In genomic region chr11:72237112-72237931, GRCh38 we compare ENCODE assay signal across 11 cellular contexts. TPM values are rescaled to one million over a fixed set of nuclear protein-coding genes. Genes with fewer than 3 reads are reported as not detected.
DNase-seq lines count a peak whose midpoint lies in the region; ATAC-seq and TF ChIP-seq lines count a peak whose summit lies in the region.
"Had no signal": no experiment of that assay in that cellular context is flagged by ENCODE, and none has a peak within 500 bp of the region (broad histone marks: within the 10 kb centered on the region; RNA-seq: fewer than 3 reads in every experiment).

No MANE protein-coding gene starts in this region.

- no peak for TF ChIP-seq POLR2A in esophagus muscularis mucosa (IDR thresholded peaks at IDR 0.05; ENCODE audit: low read depth)
- TF ChIP-seq POLR2A in thyroid gland (IDR thresholded peaks at IDR 0.05): no peak

- ATAC-seq in HG02798 (IDR thresholded peaks at IDR 0.05; ENCODE audit: poor library complexity, unreplicated experiment): no peak

- H3K9me3 ChIP-seq in HUES64 (ENCODE audit: insufficient read depth, low read depth, low read length) (no peaks in the 10 kb centered on the region), esophagus muscularis mucosa (no peaks in the 10 kb centered on the region), thyroid gland (no peaks in the 10 kb centered on the region)

- no peak overlapping the region for H3K27ac Mint-ChIP-seq in Calu3 (ENCODE audit: unreplicated experiment)

- H3K27me3 Mint-ChIP-seq in Calu3 (ENCODE audit: unreplicated experiment): peaks cover 27% of the 10 kb centered on the region

- no peak for DNase-seq in Calu3
- no peak for DNase-seq in esophagus muscularis mucosa (ENCODE audit: extremely low spot score)
- DNase-seq in thyroid gland: no peak
- no peak for DNase-seq in germinal center (ENCODE audit: low spot score)
- DNase-seq: activated naive CD4-positive, alpha-beta T cell treated with anti-CD3 and anti-CD28 coated beads, Interleukin-2, amount 50 U/mL, for 16 hours had no signal

- WGBS in HUES64: 85% methylated on average over 20 of the region's 22 CpGs
- 74% methylated on average over 8 of the region's 22 CpGs for WGBS in esophagus muscularis mucosa
- WGBS in thyroid gland, 2 donors: 85 to 96% methylated on average over 7 to 8 of the region's 22 CpGs

- intact Hi-C loops in Calu3 (cut with micrococcal nuclease; ENCODE audit: unreplicated experiment): no loop called here
- intact Hi-C loops in esophagus muscularis mucosa (cut with DNase I): loop anchor here (5.0 kb wide), 1 partner anchor 180 kb away; no protein-coding TSS in a partner anchor
- intact Hi-C loops in thyroid gland (cut with DNase I): loop anchor here (10.0 kb wide), 1 partner anchor 187 kb away; no protein-coding TSS in a partner anchor

- peaks cover 41% of the 10 kb centered on the region for H3K36me3 Mint-ChIP-seq in Calu3 (ENCODE audit: insufficient read depth, unreplicated experiment)

- peaks cover 17% of the 10 kb centered on the region for H3K4me1 ChIP-seq in HUES64 (ENCODE audit: insufficient read depth, low read length)
- H3K4me1 ChIP-seq in esophagus muscularis mucosa: peaks cover 42 to 87% (median 68%) of the 10 kb centered on the region in 4 donors
- H3K4me1 ChIP-seq in rectal smooth muscle tissue (ENCODE audit: control insufficient read depth, insufficient read depth, low read length): peaks cover 20% of the 10 kb centered on the region
- H3K4me1 ChIP-seq in thyroid gland: peaks cover 24 to 30% of the 10 kb centered on the region in 2 donors

- H3K4me3 ChIP-seq in HUES64 (ENCODE audit: low read length) (no peak overlapping the region), esophagus muscularis mucosa (no peak overlapping the region), rectal smooth muscle tissue (ENCODE audit: low read length) (no peak overlapping the region), thyroid gland (replicated peaks in 1 of 3) (no peak overlapping the region)

- H3K27me3 ChIP-seq in HUES64 (ENCODE audit: insufficient read depth, low read length): peaks cover 40% of the 10 kb centered on the region
- peaks cover 0 to 19% (median 5%) of the 10 kb centered on the region in 4 donors for H3K27me3 ChIP-seq in esophagus muscularis mucosa
- H3K27me3 ChIP-seq in rectal smooth muscle tissue (ENCODE audit: control insufficient read depth, insufficient read depth, low read length): peaks cover 17% of the 10 kb centered on the region
- H3K27me3 ChIP-seq in thyroid gland: no peaks in the 10 kb centered on the region

- H3K27ac ChIP-seq in HUES64 (ENCODE audit: low read depth, low read length): peak overlapping the region; percentile 66
- peak overlapping the region; percentile 76 to 86 (median 78) for H3K27ac ChIP-seq in esophagus muscularis mucosa (replicated peaks in 1 of 4)
- H3K27ac ChIP-seq in rectal smooth muscle tissue (ENCODE audit: low read depth, low read length): peak overlapping the region; percentile 32
- no peak overlapping the region for H3K27ac ChIP-seq in thyroid gland
- H3K27ac ChIP-seq: brain microvascular endothelial cell, C4-2B, parathyroid adenoma had no signal

- H3K9ac ChIP-seq in HUES64 (ENCODE audit: low read depth, low read length): no peak overlapping the region
- H3K9ac ChIP-seq in rectal smooth muscle tissue (ENCODE audit: low read length): no peak overlapping the region
- H3K9ac ChIP-seq: parathyroid adenoma had no signal

- H3K4me1 Mint-ChIP-seq in Calu3 (ENCODE audit: low read depth, unreplicated experiment): no peaks in the 10 kb centered on the region

- CTCF ChIA-PET in Calu3 (lab: Charles Lee): interaction anchor here (0.6 to 1.4 kb wide), 3 partner anchors 14 to 177 kb away, joined by 3 to 6 read pairs (median 5); no protein-coding TSS in a partner anchor

- no peak for TF ChIP-seq EP300 in esophagus muscularis mucosa (IDR thresholded peaks at IDR 0.05)

- no peak for TF ChIP-seq CTCF in Calu3 (IDR thresholded peaks at IDR 0.05; ENCODE audit: unreplicated experiment)
- no peak for TF ChIP-seq CTCF in esophagus muscularis mucosa (IDR thresholded peaks at IDR 0.05)
- no peak for TF ChIP-seq CTCF in thyroid gland (IDR thresholded peaks at IDR 0.05)

- no peaks in the 10 kb centered on the region for H3K9me3 Mint-ChIP-seq in Calu3 (ENCODE audit: low read depth, unreplicated experiment)

- H3K4me3 Mint-ChIP-seq in Calu3 (ENCODE audit: low read depth, unreplicated experiment): no peak overlapping the region

- TSS peak; percentile 29 for BruUV-seq in Calu3 (replicated peaks; lab: Mats Ljungman, UMichigan)

- H3K36me3 ChIP-seq in HUES64 (ENCODE audit: insufficient read depth, low read length) (peaks cover 53% of the 10 kb centered on the region), esophagus muscularis mucosa (peaks cover 28 to 61% (median 58%) of the 10 kb centered on the region in 4 donors), rectal smooth muscle tissue (ENCODE audit: control insufficient read depth, insufficient read depth, low read length) (peaks cover 37% of the 10 kb centered on the region), thyroid gland (peaks cover 38 to 47% of the 10 kb centered on the region in 2 donors)

RNA-seq across cellular contexts. Expression of gene PHOX2A, which starts 6.7 kb away (rescaled TPM):
- total RNA-seq in Calu3 (2022) (not detected in 2 replicates), esophagus muscularis mucosa (1 to 10 TPM; 1.2 to 1.3 (median 1.3) TPM), thyroid gland (not detected)
- 1.7 TPM for polyA plus RNA-seq in HUES64 (2013, experiment 1 of 2)
- 4.6 TPM for polyA plus RNA-seq in HUES64 (2013, experiment 2 of 2)

RNA-seq across cellular contexts. Expression of gene INPPL1, which starts 12.8 kb away (rescaled TPM):
- 203 and 221 TPM in 2 replicates for total RNA-seq in Calu3 (2022)
- 90.3 TPM for polyA plus RNA-seq in HUES64 (2013, experiment 1 of 2)
- 86.1 TPM for polyA plus RNA-seq in HUES64 (2013, experiment 2 of 2)
- 100 to 1,000 TPM in 2 of 4 donors, 10 to 100 TPM in 2; 61.6 to 158 (median 100) TPM for total RNA-seq in esophagus muscularis mucosa
- total RNA-seq in thyroid gland: 100 to 1,000 TPM in 2 of 4 donors, 10 to 100 TPM in 2; 85.9 to 114 (median 99.5) TPM

RNA-seq across cellular contexts. Expression of gene FOLR2, which starts 20.7 kb away (rescaled TPM):
- total RNA-seq in Calu3 (2022) (not detected in 2 replicates), esophagus muscularis mucosa (10 to 100 TPM; 26.6 to 78.7 (median 33.1) TPM), thyroid gland (10 to 100 TPM in 2 of 4 donors, 1 to 10 TPM in 2; 5.3 to 28.6 (median 9.7) TPM)
- polyA plus RNA-seq in HUES64 (2013, experiment 1 of 2): not detected
- not detected for polyA plus RNA-seq in HUES64 (2013, experiment 2 of 2)

RNA-seq across cellular contexts. Expression of gene FOLR1, which starts 45.4 kb away (rescaled TPM):
- 2.6 and 2.7 TPM in 2 replicates for total RNA-seq in Calu3 (2022)
- polyA plus RNA-seq in HUES64 (2013, experiment 1 of 2): 1.2 TPM
- 1.8 TPM for polyA plus RNA-seq in HUES64 (2013, experiment 2 of 2)
- 1 to 10 TPM in 1 of 4 donors, under 1 TPM in 1, not detected in 2; 0.40 to 1.0 TPM for total RNA-seq in esophagus muscularis mucosa
- total RNA-seq in thyroid gland: 10 to 100 TPM in 3 of 4 donors, 1 to 10 TPM in 1; 5.5 to 64.9 (median 36.3) TPM

Comparison
In these comparisons a context has a peak if more than half of its experiments do, and no peak if none do; other contexts are left out.
1. H3K27ac ChIP-seq: peak in HUES64 (single experiment), esophagus muscularis mucosa (4 of 4) and rectal smooth muscle tissue (single experiment); none in thyroid gland (0 of 3).